11 cellular contexts compared by ENCODE assay signal in genomic region chr4:148258526-148258925, GRCh38.
"Had no signal": no experiment of that assay in that cellular context is flagged by ENCODE, and none has a peak within 500 bp of the region (broad histone marks: within the 10 kb centered on the region; RNA-seq: fewer than 3 reads in every experiment).

No MANE protein-coding gene starts in this region.

- DNase-seq: effector memory CD4-positive, alpha-beta T cell; immature natural killer cell; left lung; natural killer cell; ovary; retina; stimulated activated CD4-positive, alpha-beta T cell treated with anti-CD3 and anti-CD28 coated beads, Interleukin-2, amount 100 ng/mL, for 48 hours; stimulated activated naive CD4-positive, alpha-beta T cell treated with Interleukin-2 at 50 U/mL for 16 hours; trophoblast cell had no signal

- H3K4me3 ChIP-seq: left lung, ovary, smooth muscle cell had no signal

- H3K9me3 ChIP-seq: left lung, ovary had no signal

- H3K36me3 ChIP-seq: left lung, ovary had no signal

- H3K27me3 ChIP-seq: left lung, ovary had no signal

- H3K27ac ChIP-seq: left lung, ovary had no signal

- ATAC-seq: esophagus mucosa, left lung, natural killer cell had no signal

- H3K4me1 ChIP-seq: left lung had no signal
